In the genomic region with DNA sequence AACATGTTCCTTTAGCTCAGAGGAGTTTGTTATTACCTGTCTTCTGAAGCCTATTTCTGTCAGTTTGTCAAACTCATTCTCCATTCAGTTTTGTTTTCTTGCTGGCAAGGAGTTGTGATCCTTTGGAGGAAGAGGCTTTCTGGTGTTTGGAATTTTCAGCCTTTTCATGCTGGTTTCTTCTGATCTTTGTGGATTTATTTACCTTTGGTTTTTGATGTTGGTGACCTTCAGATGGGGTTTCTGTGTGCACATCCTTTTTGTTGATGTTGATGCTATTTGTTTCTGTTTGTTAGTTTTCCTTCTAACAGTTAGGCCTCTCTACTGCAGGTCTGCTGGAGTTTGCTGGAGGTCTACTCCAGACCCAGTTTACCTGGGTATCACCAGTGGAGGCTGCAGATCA, we compare ENCODE assay signal across 16 cellular contexts.
DNase-seq lines count a peak whose midpoint lies in the region; ATAC-seq and TF ChIP-seq lines count a peak whose summit lies in the region.
"Had no signal": no experiment of that assay in that cellular context is flagged by ENCODE, and none has a peak within 500 bp of the region (broad histone marks: within the 10 kb centered on the region; RNA-seq: fewer than 3 reads in every experiment).

No MANE protein-coding gene starts in this region.

- H3K4me3 Mint-ChIP-seq in Caco-2 (ENCODE audit: unreplicated experiment): no peak overlapping the region
- H3K4me3 Mint-ChIP-seq in H9: no peak overlapping the region
- no peak overlapping the region for H3K4me3 Mint-ChIP-seq in immature natural killer cell
- no peak overlapping the region for H3K4me3 Mint-ChIP-seq in progenitor cell of endocrine pancreas (ENCODE audit: low read depth)
- H3K4me3 Mint-ChIP-seq: CD14-positive monocyte; CD4-positive, alpha-beta T cell; CD8-positive, alpha-beta memory T cell had no signal

- H3K36me3 ChIP-seq in Caco-2 (ENCODE audit: control insufficient read depth, insufficient read depth, low read length) (no peaks in the 10 kb centered on the region), aorta (ENCODE audit: control insufficient read depth in 1 of 2, insufficient read depth in 2 of 2, low read length in 1 of 2) (no peaks in the 10 kb centered on the region)
- H3K36me3 ChIP-seq: BE2C; BLaER1 treated with 17β-estradiol and CSF1 and Interleukin-3, amounts not matched to agents 10 nM and 100 nM had no signal

- no peak overlapping the region for H3K56ac ChIP-seq in H9 (ENCODE audit: insufficient read length, low read depth, low read length)

- no peaks in the 10 kb centered on the region for H4K20me1 ChIP-seq in H9 (ENCODE audit: control insufficient read depth, insufficient read depth, insufficient read length)
- H4K20me1 ChIP-seq: BLaER1 treated with 17β-estradiol and CSF1 and Interleukin-3, amounts not matched to agents 10 nM and 100 nM had no signal

- no peak for ATAC-seq in aorta (ENCODE audit: low FRiP score)

- H4K8ac ChIP-seq in H9 (replicated peaks; ENCODE audit: insufficient read length, low read depth, low read length): no peak overlapping the region

- CTCF ChIA-PET in Caco-2 (lab: Charles Lee): no interaction called here

- H3K9me3 ChIP-seq in Caco-2 (peaks cover 17% of the 10 kb centered on the region), H9 (ENCODE audit: control insufficient read depth, low read depth, low read length) (no peaks in the 10 kb centered on the region), aorta (ENCODE audit: control insufficient read depth, low read length) (no peaks in the 10 kb centered on the region)
- H3K9me3 ChIP-seq: BE2C had no signal

- H3K27ac Mint-ChIP-seq in Caco-2 (ENCODE audit: unreplicated experiment) (peak overlapping the region; percentile 13), H9 (peak overlapping the region in 2 of 3 experiments; percentile 16 to 54; a peak in 1 of 7 replicates), immature natural killer cell (peak overlapping the region in 4 of 6 donors; percentile 1 to 91 (median 28)), progenitor cell of endocrine pancreas (no peak overlapping the region)
- H3K27ac Mint-ChIP-seq: CD14-positive monocyte; CD4-positive, alpha-beta T cell; CD8-positive, alpha-beta memory T cell had no signal

- H3K36me3 Mint-ChIP-seq in Caco-2 (ENCODE audit: insufficient read depth, unreplicated experiment) (peaks cover 15% of the 10 kb centered on the region), H9 (ENCODE audit: insufficient read depth in 1 of 3, low read depth in 3 of 3) (peaks cover 34 to 37% (median 36%) of the 10 kb centered on the region in 3 experiments), immature natural killer cell (peaks cover 5 to 10% (median 5%) of the 10 kb centered on the region in 3 donors), progenitor cell of endocrine pancreas (ENCODE audit: insufficient read depth) (peaks cover 37% of the 10 kb centered on the region)
- H3K36me3 Mint-ChIP-seq: CD14-positive monocyte; CD8-positive, alpha-beta memory T cell had no signal

- H3K27me3 Mint-ChIP-seq in Caco-2 (ENCODE audit: insufficient read depth, unreplicated experiment): no peaks in the 10 kb centered on the region
- H3K27me3 Mint-ChIP-seq in H9 (ENCODE audit: low read depth): no peaks in the 10 kb centered on the region
- peaks cover 0 to 4% (median 0%) of the 10 kb centered on the region in 3 donors for H3K27me3 Mint-ChIP-seq in immature natural killer cell (ENCODE audit: low read depth in 3 of 3)
- H3K27me3 Mint-ChIP-seq in progenitor cell of endocrine pancreas: no peaks in the 10 kb centered on the region
- H3K27me3 Mint-ChIP-seq: CD4-positive, alpha-beta T cell; CD8-positive, alpha-beta memory T cell had no signal

- no peak overlapping the region for H2BK15ac ChIP-seq in H9 (ENCODE audit: low read depth, low read length)

- no peaks in the 10 kb centered on the region for H3K79me2 ChIP-seq in H9 (ENCODE audit: insufficient read depth, low read length)

- H2AK5ac ChIP-seq in H9 (ENCODE audit: insufficient read length, low read length): no peak overlapping the region

- H3K27ac ChIP-seq in H9 (ENCODE audit: insufficient read length, low read depth, low read length) (no peak overlapping the region), aorta (ENCODE audit: low read depth in 1 of 2, low read length in 2 of 2) (no peak overlapping the region)
- H3K27ac ChIP-seq: BLaER1 treated with 17β-estradiol and CSF1 and Interleukin-3, amounts not matched to agents 10 nM and 100 nM had no signal

- H2BK20ac ChIP-seq in H9 (ENCODE audit: low read depth, low read length, poor library complexity, severe bottlenecking): no peak overlapping the region

- H2BK12ac ChIP-seq in H9 (ENCODE audit: insufficient read length, low read depth, low read length): no peak overlapping the region

- no peak overlapping the region for H3K23ac ChIP-seq in H9 (ENCODE audit: insufficient read length, low read depth, low read length)

- H4K91ac ChIP-seq in H9 (ENCODE audit: insufficient read length, low read depth, low read length): no peak overlapping the region

- H2BK5ac ChIP-seq in H9 (ENCODE audit: insufficient read length, low read length): no peak overlapping the region

- H3K4me1 ChIP-seq in Caco-2: peaks cover 29% of the 10 kb centered on the region
- no peaks in the 10 kb centered on the region; the same call in 1 of the 2 replicates for H3K4me1 ChIP-seq in H9 (ENCODE audit: insufficient read depth, low read length)
- H3K4me1 ChIP-seq in aorta (ENCODE audit: control insufficient read depth in 1 of 2, insufficient read depth in 2 of 2, low read length in 2 of 2): no peaks in the 10 kb centered on the region
- H3K4me1 ChIP-seq: BE2C had no signal

- H3K9ac ChIP-seq in H9 (ENCODE audit: extremely low read depth, insufficient read length, low read length): no peak overlapping the region
- H3K9ac ChIP-seq: BLaER1 treated with 17β-estradiol and CSF1 and Interleukin-3, amounts not matched to agents 10 nM and 100 nM had no signal

- POLR2A ChIA-PET in Caco-2 (lab: Charles Lee): no interaction called here

- H3K18ac ChIP-seq in H9 (ENCODE audit: insufficient read length, low read depth, low read length): no peak overlapping the region

- H3K27me3 ChIP-seq in Caco-2 (replicated peaks; ENCODE audit: control insufficient read depth, insufficient read depth, low read length) (no peaks in the 10 kb centered on the region), H9 (ENCODE audit: insufficient read depth, low read length) (no peaks in the 10 kb centered on the region), aorta (ENCODE audit: control insufficient read depth in 1 of 2, insufficient read depth in 2 of 2, low read length in 1 of 2) (no peaks in the 10 kb centered on the region)
- H3K27me3 ChIP-seq: BE2C; BLaER1 treated with 17β-estradiol and CSF1 and Interleukin-3, amounts not matched to agents 10 nM and 100 nM had no signal

- H3K4me2 ChIP-seq in H9 (ENCODE audit: insufficient read depth, insufficient read length, low read length): no peak overlapping the region
- H3K4me2 ChIP-seq: BLaER1 treated with 17β-estradiol and CSF1 and Interleukin-3, amounts not matched to agents 10 nM and 100 nM had no signal

- no peak overlapping the region for H4K5ac ChIP-seq in H9 (ENCODE audit: insufficient read length, low read depth, low read length)

- no peaks in the 10 kb centered on the region for H3K79me1 ChIP-seq in H9 (ENCODE audit: insufficient read depth, low read depth, low read length, poor library complexity, severe bottlenecking)

- no peak overlapping the region for H2BK120ac ChIP-seq in H9 (ENCODE audit: low read depth, low read length, poor library complexity, severe bottlenecking)

- intact Hi-C loops in Caco-2 (cut with micrococcal nuclease; ENCODE audit: unreplicated experiment) (no loop called here), aorta (cut with DNase I) (no loop called here)

- TF ChIP-seq CTCF in Caco-2 (IDR thresholded peaks at IDR 0.05; ENCODE audit: insufficient read depth in 1 of 2, low read depth in 1 of 2, low read length in 1 of 2, severe bottlenecking in 1 of 2, unreplicated experiment in 1 of 2) (no peak), H9 (conservative IDR thresholded peaks at IDR 0.05) (no peak), progenitor cell of endocrine pancreas (IDR thresholded peaks at IDR 0.05; ENCODE audit: unreplicated experiment) (no peak)

- no peak overlapping the region for H3K4me3 ChIP-seq in Caco-2 (ENCODE audit: low read depth, low read length)
- H3K4me3 ChIP-seq in aorta (ENCODE audit: low read length in 2 of 2): no peak overlapping the region
- H3K4me3 ChIP-seq: BLaER1 treated with 17β-estradiol and CSF1 and Interleukin-3, amounts not matched to agents 10 nM and 100 nM had no signal

- H3T11ph ChIP-seq in H9 (ENCODE audit: low read length): no peak overlapping the region

- H3K23me2 ChIP-seq in H9 (ENCODE audit: insufficient read length, low read depth, low read length, poor library complexity, severe bottlenecking): no peaks in the 10 kb centered on the region

- H3K4ac ChIP-seq in H9 (ENCODE audit: low read depth, low read length): no peak overlapping the region

- H3K9me3 Mint-ChIP-seq in Caco-2 (ENCODE audit: unreplicated experiment) (peaks cover 36% of the 10 kb centered on the region), H9 (peaks cover 36 to 37% of the 10 kb centered on the region in 2 experiments), immature natural killer cell (peaks cover 11 to 32% (median 21%) of the 10 kb centered on the region in 6 donors), progenitor cell of endocrine pancreas (ENCODE audit: low read depth) (peaks cover 38% of the 10 kb centered on the region)

- no peak overlapping the region for H2AFZ ChIP-seq in H9 (ENCODE audit: low read length)

- DNase-seq in Caco-2 (no peak), H9 (no peak), immature natural killer cell (no peak), progenitor cell of endocrine pancreas (ENCODE audit: low spot score, unreplicated experiment) (no peak), aorta (no peak), NCI-H2171 treated with DMSO at 0.1 percent for 48 hours (lab: John Stamatoyannopoulos, UW) (no peak)
- DNase-seq: AML-193; BE2C; CD4-positive, alpha-beta T cell; CD8-positive, alpha-beta memory T cell; DMS153; DND-41; GOT3; HCEC 1CT had no signal

- H3K4me1 Mint-ChIP-seq in Caco-2 (ENCODE audit: low read depth, unreplicated experiment): peaks cover 10% of the 10 kb centered on the region
- peaks cover 4 to 12% of the 10 kb centered on the region in 2 experiments; a peak in 3 of 4 replicates for H3K4me1 Mint-ChIP-seq in H9
- peaks cover 39 to 57% of the 10 kb centered on the region in 2 donors for H3K4me1 Mint-ChIP-seq in immature natural killer cell
- peaks cover 31% of the 10 kb centered on the region for H3K4me1 Mint-ChIP-seq in progenitor cell of endocrine pancreas (ENCODE audit: low read depth)
- H3K4me1 Mint-ChIP-seq: CD14-positive monocyte; CD8-positive, alpha-beta memory T cell had no signal

- no peak overlapping the region for H3K14ac ChIP-seq in H9 (ENCODE audit: insufficient read depth, low read length)

- no TSS peak for BruUV-seq in Caco-2 (replicated peaks; lab: Mats Ljungman, UMichigan)
